ENCODE assay signal across 8 cellular contexts in the genomic region with DNA sequence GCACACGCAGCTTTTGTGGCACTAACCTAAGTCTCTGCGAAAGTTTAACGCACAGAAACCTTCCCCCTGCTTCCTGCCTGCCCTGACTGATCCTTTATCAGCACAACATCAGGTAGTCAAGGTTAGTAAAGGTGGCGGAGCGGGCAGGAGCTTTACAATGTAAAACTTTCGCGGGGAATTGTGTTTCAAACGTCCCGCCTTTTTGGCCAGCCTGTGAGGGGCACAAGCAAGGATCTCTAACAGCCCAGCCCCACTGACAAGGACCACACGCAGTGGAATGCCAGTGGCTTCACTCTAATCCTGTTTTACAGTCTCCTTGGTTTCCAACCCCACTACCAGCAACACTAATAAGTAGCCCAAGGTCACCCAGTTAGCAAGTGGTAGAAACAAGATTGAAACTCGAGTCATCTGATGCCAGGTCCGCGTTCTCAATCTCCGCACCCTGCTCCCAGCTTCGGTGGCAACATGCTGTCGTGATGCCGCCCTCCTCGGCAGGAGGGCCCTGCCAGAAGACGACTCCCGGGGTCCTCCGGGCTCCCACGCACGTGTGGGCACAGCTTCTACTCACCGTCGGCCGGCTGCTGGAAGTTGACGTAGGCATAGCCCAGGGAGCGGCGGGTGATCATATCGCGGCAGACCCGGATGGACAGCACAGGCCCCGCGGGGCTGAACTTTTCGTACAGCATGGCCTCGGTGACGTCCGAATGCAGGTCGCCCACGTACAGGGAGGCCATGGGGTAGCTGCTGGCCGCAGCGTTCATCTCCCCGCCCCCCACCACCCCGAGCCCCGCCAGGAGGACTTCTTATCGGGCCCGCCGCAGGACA. TPM values are rescaled to one million over a fixed set of nuclear protein-coding genes. Genes with fewer than 3 reads are reported as not detected.
DNase-seq lines count a peak whose midpoint lies in the region; ATAC-seq, FAIRE-seq and TF ChIP-seq lines count a peak whose summit lies in the region.

No MANE protein-coding gene starts in this region.

- H3K27ac Mint-ChIP-seq in CD8-positive, alpha-beta T cell: peak overlapping the region; percentile 92

- H3K4me3 ChIP-seq in CD8-positive, alpha-beta T cell (ENCODE audit: low read depth, low read length): peak overlapping the region; percentile 64
- H3K4me3 ChIP-seq in urinary bladder (ENCODE audit: low read depth, low read length): peak overlapping the region; percentile 93

- H3K9me3 ChIP-seq in CD8-positive, alpha-beta T cell (ENCODE audit: low read length): no peaks in the 10 kb centered on the region

- 2% methylated on average over 48 of the region's 48 CpGs for WGBS in urinary bladder

- H3K27ac ChIP-seq in CD8-positive, alpha-beta T cell (ENCODE audit: low read depth, low read length): peak overlapping the region; percentile 68
- H3K27ac ChIP-seq in urinary bladder (ENCODE audit: low read depth): peak overlapping the region; percentile 81

- intact Hi-C loops in CD8-positive, alpha-beta T cell (cut with DNase I, micrococcal nuclease): loop anchor here (1.0 to 10.0 kb wide), 10 partner anchors 16 to 1981 kb away; a partner anchor contains a TSS
- intact Hi-C loops in head of caudate nucleus (cut with DNase I): no loop called here

- peaks cover 41% of the 10 kb centered on the region for H3K4me1 ChIP-seq in CD8-positive, alpha-beta T cell (ENCODE audit: insufficient read depth, low read length)
- no peaks in the 10 kb centered on the region for H3K4me1 ChIP-seq in urinary bladder (ENCODE audit: insufficient read depth)

- no peaks in the 10 kb centered on the region for H3K27me3 Mint-ChIP-seq in CD8-positive, alpha-beta T cell (ENCODE audit: low read depth)

- CTCF ChIA-PET in CD8-positive, alpha-beta T cell (lab: Charles Lee): interaction anchor here (0.5 to 1.1 kb wide), 2 partner anchors 27 to 404 kb away, joined by 3 to 4 read pairs; no protein-coding TSS in a partner anchor

- peak; percentile 16 to 74 (median 47) for DNase-seq in CD8-positive, alpha-beta T cell
- peak; percentile 46 for DNase-seq in activated naive CD4-positive, alpha-beta T cell treated with anti-CD3 and anti-CD28 coated beads, Interleukin-2, amount 50 U/mL, for 16 hours
- DNase-seq in head of caudate nucleus (peak in 37 of 42 donors; percentile 4 to 60 (median 30)), omental fat pad (ENCODE audit: low spot score) (peak; percentile 56), urothelium cell line (ENCODE audit: low spot score) (no peak)

- H3K4me3 Mint-ChIP-seq in CD8-positive, alpha-beta T cell: peak overlapping the region; percentile 93

- peaks cover 46% of the 10 kb centered on the region for H3K36me3 Mint-ChIP-seq in CD8-positive, alpha-beta T cell

- H3K4me1 Mint-ChIP-seq in CD8-positive, alpha-beta T cell (ENCODE audit: low read depth): peaks cover 44% of the 10 kb centered on the region

- no peaks in the 10 kb centered on the region for H3K9me3 Mint-ChIP-seq in CD8-positive, alpha-beta T cell

- H3K36me3 ChIP-seq in CD8-positive, alpha-beta T cell (ENCODE audit: insufficient read depth, low read length): peaks cover 18% of the 10 kb centered on the region
- peaks cover under 1% of the 10 kb centered on the region for H3K36me3 ChIP-seq in urinary bladder (ENCODE audit: insufficient read depth)

- POLR2A ChIA-PET in CD8-positive, alpha-beta T cell (lab: Charles Lee): interaction anchor here (0.6 to 1.9 kb wide), 7 partner anchors 8 to 1198 kb away, joined by 3 to 5 read pairs (median 4); a partner anchor contains a TSS

- peak; percentile 20; the same call in 1 of the 2 replicates for TF ChIP-seq POLR2A in Raji (IDR thresholded peaks at IDR 0.05; ENCODE audit: insufficient read depth, low read depth, low read length)

- TF ChIP-seq CTCF in CD8-positive, alpha-beta T cell (IDR thresholded peaks at IDR 0.05): no peak
- TF ChIP-seq CTCF in omental fat pad (IDR thresholded peaks at IDR 0.05): no peak

- H3K27me3 ChIP-seq in CD8-positive, alpha-beta T cell (ENCODE audit: insufficient read depth, low read length): no peaks in the 10 kb centered on the region

- FAIRE-seq in urothelium cell line (lab: Jason Lieb, UNC): no peak

- ATAC-seq in CD8-positive, alpha-beta T cell: peak; percentile 65
- ATAC-seq in HG02840 (IDR thresholded peaks at IDR 0.05; ENCODE audit: low FRiP score, unreplicated experiment) (peak; percentile 26), omental fat pad (ENCODE audit: low FRiP score) (peak; percentile 80)

RNA-seq across cellular contexts. Expression of a gene that starts 1.2 kb away (rescaled TPM):
- 100 to 1,000 TPM; 418 to 455 TPM for total RNA-seq in CD8-positive, alpha-beta T cell
- total RNA-seq in omental fat pad (100 to 1,000 TPM; 142 to 379 (median 186) TPM), urinary bladder (113 TPM)
- polyA plus RNA-seq in urinary bladder: 123 TPM

Comparison
In these comparisons a context has a peak if more than half of its experiments do, and no peak if none do; other contexts are left out.
1. ATAC-seq: peak in every context shown above with its lines; median percentile 80 in omental fat pad; 65 in CD8-positive, alpha-beta T cell; 26 in HG02840.